1 cellular context compared by ENCODE assay signal in genomic region chr16:9904526-9904925, GRCh38.
TF ChIP-seq lines count a peak whose summit lies in the region.

No MANE protein-coding gene starts in this region.

TF ChIP-seq in GM12878, 131 proteins besides CTCF, POLR2A, EP300 and RAD21 (continued from another document):
- TF ChIP-seq ATF7 (IDR thresholded peaks at IDR 0.05; ENCODE audit: low read depth): 0 out of 2 replicates have a peak, but pooled peaks have one; percentile 33
